In the genomic region with DNA sequence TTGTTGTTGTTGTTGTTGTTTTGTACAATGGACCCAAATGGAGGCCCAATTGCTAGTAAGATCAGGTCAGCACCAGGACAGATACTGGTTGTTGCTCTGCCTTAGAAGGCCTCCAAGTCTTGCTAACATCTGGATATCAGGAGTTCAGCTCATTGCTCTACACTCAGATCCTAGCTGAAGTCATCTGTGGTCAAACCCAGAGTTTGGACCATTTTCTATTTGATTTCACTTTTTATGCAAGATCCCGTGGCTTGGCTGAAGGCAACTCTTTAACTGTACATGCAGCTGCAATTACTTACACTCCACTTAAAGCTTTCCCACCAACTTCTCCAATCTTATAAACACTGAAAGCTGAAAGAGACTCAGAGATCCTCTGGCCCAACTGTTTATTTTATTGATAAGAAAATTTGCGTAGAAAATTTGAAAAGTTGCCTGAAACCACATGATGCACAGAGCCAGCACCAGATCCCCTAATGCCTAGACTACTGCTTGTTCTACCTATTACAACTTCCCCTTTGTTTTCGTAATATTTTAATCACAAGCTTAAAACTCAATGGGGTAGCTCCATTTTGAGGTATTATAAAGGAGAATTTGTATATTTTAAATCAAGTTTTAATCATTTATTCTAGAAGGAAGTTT, we compare ENCODE assay signal across 26 cellular contexts. TPM values are rescaled to one million over a fixed set of nuclear protein-coding genes. Genes with fewer than 3 reads are reported as not detected.
A peak's percentile ranks its signal among the peaks of the same experiment; 100 is the strongest.
DNase-seq lines count a peak whose midpoint lies in the region; ATAC-seq and TF ChIP-seq lines count a peak whose summit lies in the region.
"Had no signal": no experiment of that assay in that cellular context is flagged by ENCODE, and none has a peak within 500 bp of the region (broad histone marks: within the 10 kb centered on the region; RNA-seq: fewer than 3 reads in every experiment).

No MANE protein-coding gene starts in this region.

- no peak overlapping the region for H3K27ac ChIP-seq in sigmoid colon
- H3K27ac ChIP-seq: HL-60, ovary, SK-N-MC, vagina had no signal

- in situ Hi-C loops in astrocyte of the cerebellum (cut with HindIII; ENCODE audit: low sequenced_read_pairs): no loop called here

- H3K27me3 ChIP-seq in sigmoid colon: no peaks in the 10 kb centered on the region
- H3K27me3 ChIP-seq: ovary, vagina had no signal

- H3K4me1 ChIP-seq in sigmoid colon: no peaks in the 10 kb centered on the region
- H3K4me1 ChIP-seq: vagina had no signal

- DNase-seq in AG09319 (ENCODE audit: extremely low read depth, low read depth): peak; percentile 16
- peak; percentile 67 for DNase-seq in MV-4-11 (lab: John Stamatoyannopoulos, UW)
- peak; percentile 1 for DNase-seq in astrocyte of the cerebellum (ENCODE audit: low read depth)
- no peak for DNase-seq in left lobe of liver (ENCODE audit: low spot score)
- no peak for DNase-seq in epidermal melanocyte (ENCODE audit: insufficient read length, low spot score)
- no peak for DNase-seq in sigmoid colon
- no peak for DNase-seq in hippocampal formation (lab: John Stamatoyannopoulos, UW)
- DNase-seq: activated CD8-positive, alpha-beta T cell treated with anti-CD3 and anti-CD28 coated beads for 36 hours; activated naive CD4-positive, alpha-beta T cell treated with anti-CD3 and anti-CD28 coated beads for 36 hours; activated T-cell treated with anti-CD3 and anti-CD28 coated beads, Interleukin-2, amount 50 U/mL, for 1 hour; CD8-positive, alpha-beta T cell; foreskin melanocyte; GF-D8; mesendoderm; MM.1S; naive B cell; NCI-H187; NCI-H345; ovary; right cardiac atrium had no signal

- no peak for TF ChIP-seq EP300 in sigmoid colon (IDR thresholded peaks at IDR 0.05)

- H3K36me3 ChIP-seq in sigmoid colon: no peaks in the 10 kb centered on the region
- H3K36me3 ChIP-seq: ovary, vagina had no signal

- intact Hi-C loops in sigmoid colon (cut with DNase I): no loop called here

- TF ChIP-seq CTCF in AG09319 (IDR thresholded peaks at IDR 0.05; ENCODE audit: low read depth, low read length) (no peak), astrocyte of the cerebellum (IDR thresholded peaks at IDR 0.05; ENCODE audit: low read depth, low read length, missing control alignments) (no peak), sigmoid colon (IDR thresholded peaks at IDR 0.05) (no peak)

- H3K9me3 ChIP-seq in sigmoid colon: no peaks in the 10 kb centered on the region
- H3K9me3 ChIP-seq: ovary, vagina had no signal

- H3K4me3 ChIP-seq in astrocyte of the cerebellum (ENCODE audit: low read depth, low read length) (no peak overlapping the region), sigmoid colon (no peak overlapping the region)
- H3K4me3 ChIP-seq: ovary, SK-N-MC, vagina had no signal

- 79 to 84% methylated on average over 3 of the region's 3 CpGs for WGBS in sigmoid colon, 2 donors

- no peak for TF ChIP-seq POLR2A in sigmoid colon (IDR thresholded peaks at IDR 0.05)

- ATAC-seq in left lobe of liver (peak; percentile 31), HG02840 (IDR thresholded peaks at IDR 0.05; ENCODE audit: low FRiP score, unreplicated experiment) (no peak)
- ATAC-seq: activated CD8-positive, alpha-beta T cell treated with anti-CD3 and anti-CD28 coated beads for 36 hours; CD8-positive, alpha-beta T cell had no signal

RNA-seq across cellular contexts. Expression of a gene that starts 2.7 kb away (rescaled TPM):
- 27.6 TPM for total RNA-seq in left lobe of liver
- total RNA-seq in sigmoid colon: not detected
- not detected for polyA plus RNA-seq in sigmoid colon
- total RNA-seq: activated CD8-positive, alpha-beta T cell treated with anti-CD3 and anti-CD28 coated beads for 36 hours; CD8-positive, alpha-beta T cell; kidney epithelial cell; ovary; right cardiac atrium; temporal lobe; vagina had no signal
- polyA plus RNA-seq: ovary, right cardiac atrium had no signal

RNA-seq across cellular contexts. Expression of a gene that starts 34.8 kb away (rescaled TPM):
- total RNA-seq in left lobe of liver (4.3 TPM), sigmoid colon (10 to 100 TPM in 1 of 4 donors, 1 to 10 TPM in 3; 7.5 to 13.3 (median 8.2) TPM)
- 10 to 100 TPM in 1 of 3 donors, 1 to 10 TPM in 2; 4.2 to 10.2 (median 5.1) TPM for polyA plus RNA-seq in sigmoid colon

RNA-seq across cellular contexts. Expression of a gene that starts 53.8 kb away (rescaled TPM):
- total RNA-seq in left lobe of liver (10.4 TPM), sigmoid colon (not detected)
- not detected for polyA plus RNA-seq in sigmoid colon
- total RNA-seq: activated CD8-positive, alpha-beta T cell treated with anti-CD3 and anti-CD28 coated beads for 36 hours; activated naive CD4-positive, alpha-beta T cell treated with anti-CD3 and anti-CD28 coated beads for 36 hours; kidney epithelial cell; temporal lobe; vagina had no signal
- polyA plus RNA-seq: right cardiac atrium had no signal

Comparison
In these comparisons a context has a peak if more than half of its experiments do, and no peak if none do; other contexts are left out.
1. DNase-seq: peak in AG09319 (single experiment), MV-4-11 (single experiment) and astrocyte of the cerebellum (single experiment); none in left lobe of liver (single experiment), epidermal melanocyte (single experiment), sigmoid colon (single experiment) and hippocampal formation (0 of 2).
2. RNA of a gene that starts 2.7 kb away (total RNA-seq): 27.6 TPM in left lobe of liver (single experiment); not detected in sigmoid colon; every median in the first group is over 10 times any median in the second.
3. RNA of a gene that starts 53.8 kb away (total RNA-seq): 10.4 TPM in left lobe of liver (single experiment); not detected in sigmoid colon; every median in the first group is over 10 times any median in the second.